Comparison of ENCODE assay signal across 27 cellular contexts in the genomic region with DNA sequence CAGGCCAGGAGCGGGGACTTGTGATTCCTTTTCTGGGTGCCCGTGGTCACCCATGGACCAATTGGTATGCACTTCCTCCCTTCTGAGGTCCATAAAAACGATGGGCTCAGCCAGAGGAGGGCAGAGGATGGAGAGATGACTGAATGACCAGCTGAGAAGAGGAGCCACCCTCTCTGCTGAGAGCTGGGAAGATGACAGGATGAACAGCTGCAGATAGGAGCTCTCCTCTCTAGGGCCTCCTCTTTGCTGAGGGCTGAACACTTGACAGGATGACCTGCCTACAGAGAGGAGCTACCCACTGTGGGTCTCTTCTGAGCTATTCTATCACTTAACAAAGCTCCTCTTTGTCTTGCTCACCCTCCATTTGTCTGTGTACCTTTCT. TPM values are rescaled to one million over a fixed set of nuclear protein-coding genes. Genes with fewer than 3 reads are reported as not detected.
"Had no signal": no experiment of that assay in that cellular context is flagged by ENCODE, and none has a peak within 500 bp of the region (broad histone marks: within the 10 kb centered on the region; RNA-seq: fewer than 3 reads in every experiment).

No MANE protein-coding gene starts in this region.

- FAIRE-seq: endothelial cell of umbilical vein, kidney, small intestine had no signal

- H3K36me3 ChIP-seq: left ventricle myocardium inferior, lower lobe of right lung, neutrophil, sigmoid colon had no signal

- H3K27me3 ChIP-seq: hepatocyte had no signal

- DNase-seq: effector CD4-positive, alpha-beta T cell; erythroblast; foreskin melanocyte; head of caudate nucleus; kidney; left cardiac atrium; left ventricle myocardium inferior; lower lobe of right lung; mucosa of descending colon; posterior cingulate gyrus; small intestine; stimulated activated CD4-positive, alpha-beta T cell treated with anti-CD3 and anti-CD28 coated beads, Interleukin-12 subunit alpha, Interleukin-12 subunit beta, amount 100 ng/mL, for 4 hours; stimulated activated naive CD4-positive, alpha-beta T cell; trophoblast cell had no signal

- H3K4me2 ChIP-seq: hepatocyte had no signal

- H3K9me3 Mint-ChIP-seq: natural killer cell treated with Interleukin-12 subunit alpha and Interleukin-12 subunit beta and Interleukin-15 and Interleukin-18, amount 100 ng/mL, for 72 hours had no signal

- H3K4me3 ChIP-seq: coronary artery, hepatocyte, left ventricle myocardium inferior, lower lobe of right lung, mucosa of descending colon, sigmoid colon had no signal

- H3K4me3 Mint-ChIP-seq: endodermal cell; natural killer cell treated with Interleukin-12 subunit alpha and Interleukin-12 subunit beta and Interleukin-15 and Interleukin-18, amount 100 ng/mL, for 72 hours had no signal

- H3K27ac ChIP-seq: coronary artery, hepatocyte, left ventricle myocardium inferior, lower lobe of right lung, neutrophil, sigmoid colon had no signal

- H3K36me3 Mint-ChIP-seq: natural killer cell treated with Interleukin-12 subunit alpha and Interleukin-12 subunit beta and Interleukin-15 and Interleukin-18, amount 100 ng/mL, for 72 hours had no signal

- ATAC-seq: left cardiac atrium, lower lobe of right lung, mucosa of descending colon had no signal

- H3K9me3 ChIP-seq: lower lobe of right lung, mucosa of descending colon, neutrophil, sigmoid colon had no signal

- H3K79me2 ChIP-seq: hepatocyte had no signal

- H2AFZ ChIP-seq: hepatocyte had no signal

- H3K4me1 Mint-ChIP-seq: endodermal cell had no signal

- H3K27ac Mint-ChIP-seq: endodermal cell; natural killer cell treated with Interleukin-12 subunit alpha and Interleukin-12 subunit beta and Interleukin-15 and Interleukin-18, amount 100 ng/mL, for 72 hours had no signal

- H3K4me1 ChIP-seq: left ventricle myocardium inferior, lower lobe of right lung, sigmoid colon had no signal

RNA-seq across cellular contexts. Expression of gene IGFL4, which starts 4.1 kb away (rescaled TPM):
- total RNA-seq: chondrocyte; dermis microvascular lymphatic vessel endothelial cell; endothelial cell of umbilical vein; kidney; left cardiac atrium; left ventricle myocardium inferior; lower lobe of right lung; mesenteric fat pad; mucosa of descending colon; natural killer cell treated with Interleukin-12 subunit alpha and Interleukin-12 subunit beta and Interleukin-15 and Interleukin-18, amount 100 ng/mL, for 72 hours; osteoblast; sigmoid colon had no signal
- polyA plus RNA-seq: endothelial cell of umbilical vein, sigmoid colon, urinary bladder had no signal

RNA-seq across cellular contexts. Expression of gene PGLYRP1, which starts 13.9 kb away (rescaled TPM):
- total RNA-seq: chondrocyte; dermis microvascular lymphatic vessel endothelial cell; endodermal cell; endothelial cell of umbilical vein; hepatocyte; kidney; left ventricle myocardium inferior; mucosa of descending colon; natural killer cell treated with Interleukin-12 subunit alpha and Interleukin-12 subunit beta and Interleukin-15 and Interleukin-18, amount 100 ng/mL, for 72 hours; osteoblast; pulmonary artery endothelial cell; sigmoid colon; urinary bladder had no signal
- polyA plus RNA-seq: endothelial cell of umbilical vein, hepatocyte, small intestine had no signal
